Comparison of ENCODE assay signal across 17 cellular contexts in genomic region chr6:103139377-103139776, GRCh38.
DNase-seq lines count a peak whose midpoint lies in the region; ATAC-seq and TF ChIP-seq lines count a peak whose summit lies in the region.
"Had no signal": no experiment of that assay in that cellular context is flagged by ENCODE, and none has a peak within 500 bp of the region (broad histone marks: within the 10 kb centered on the region; RNA-seq: fewer than 3 reads in every experiment).

No MANE protein-coding gene starts in this region.

- no peaks in the 10 kb centered on the region for H3K9me3 ChIP-seq in heart left ventricle
- no peaks in the 10 kb centered on the region for H3K9me3 ChIP-seq in right cardiac atrium (ENCODE audit: control insufficient read depth, low read length)
- H3K9me3 ChIP-seq: BE2C had no signal

- peaks cover 4% of the 10 kb centered on the region for H3K27me3 Mint-ChIP-seq in chondrocyte (ENCODE audit: low read depth)
- no peaks in the 10 kb centered on the region for H3K27me3 Mint-ChIP-seq in stimulated activated memory B cell treated with anti-CD40 and anti-IgM and Interleukin-4, amounts not matched to agents 10 μg/mL and 1 μg/mL and 100 μg/mL, for 72 hours
- H3K27me3 Mint-ChIP-seq: CD4-positive, CD25-positive, alpha-beta regulatory T cell; CD8-positive, alpha-beta memory T cell had no signal

- TF ChIP-seq CTCF in heart left ventricle (IDR thresholded peaks at IDR 0.05) (no peak), chondrocyte (IDR thresholded peaks at IDR 0.05) (no peak), GM20000 (IDR thresholded peaks at IDR 0.05; ENCODE audit: extremely low read depth, missing control alignments) (no peak)

- no peaks in the 10 kb centered on the region for H3K36me3 Mint-ChIP-seq in chondrocyte (ENCODE audit: low read depth)
- no peaks in the 10 kb centered on the region for H3K36me3 Mint-ChIP-seq in stimulated activated memory B cell treated with anti-CD40 and anti-IgM and Interleukin-4, amounts not matched to agents 10 μg/mL and 1 μg/mL and 100 μg/mL, for 72 hours
- H3K36me3 Mint-ChIP-seq: CD4-positive, CD25-positive, alpha-beta regulatory T cell; CD8-positive, alpha-beta memory T cell had no signal

- H3K4me1 Mint-ChIP-seq in chondrocyte (ENCODE audit: low read depth) = no peaks in the 10 kb centered on the region
- H3K4me1 Mint-ChIP-seq in stimulated activated memory B cell treated with anti-CD40 and anti-IgM and Interleukin-4, amounts not matched to agents 10 μg/mL and 1 μg/mL and 100 μg/mL, for 72 hours = no peaks in the 10 kb centered on the region
- H3K4me1 Mint-ChIP-seq: CD4-positive, CD25-positive, alpha-beta regulatory T cell; CD8-positive, alpha-beta memory T cell; GM23338 had no signal

- no peaks in the 10 kb centered on the region for H3K4me1 ChIP-seq in heart left ventricle
- no peaks in the 10 kb centered on the region for H3K4me1 ChIP-seq in right cardiac atrium (ENCODE audit: control insufficient read depth, insufficient read depth, low read length)

- no peaks in the 10 kb centered on the region for H3K27me3 ChIP-seq in heart left ventricle
- no peaks in the 10 kb centered on the region for H3K27me3 ChIP-seq in right cardiac atrium (ENCODE audit: control insufficient read depth, insufficient read depth)
- H3K27me3 ChIP-seq: BE2C had no signal

- intact Hi-C loops in heart left ventricle (cut with DNase I) = no loop called here
- intact Hi-C loops in right cardiac atrium (cut with DNase I) = no loop called here

- no peak overlapping the region for H3K4me3 ChIP-seq in heart left ventricle
- no peak overlapping the region for H3K4me3 ChIP-seq in right cardiac atrium (ENCODE audit: low read length)
- peak overlapping the region; percentile 4 for H3K4me3 ChIP-seq in iPS-11a (ENCODE audit: low read depth, low read length)
- H3K4me3 ChIP-seq: GM23338 had no signal

- H3K36me3 ChIP-seq in heart left ventricle = no peaks in the 10 kb centered on the region
- H3K36me3 ChIP-seq: BE2C had no signal

- TF ChIP-seq POLR2A in heart left ventricle (IDR thresholded peaks at IDR 0.05) = no peak

- no peak overlapping the region for H3K27ac Mint-ChIP-seq in chondrocyte (ENCODE audit: unreplicated experiment)
- no peak overlapping the region for H3K27ac Mint-ChIP-seq in stimulated activated memory B cell treated with anti-CD40 and anti-IgM and Interleukin-4, amounts not matched to agents 10 μg/mL and 1 μg/mL and 100 μg/mL, for 72 hours
- H3K27ac Mint-ChIP-seq: CD4-positive, CD25-positive, alpha-beta regulatory T cell; CD8-positive, alpha-beta memory T cell; GM23338 had no signal

- DNase-seq in heart left ventricle = peak in 2 of 5 donors; percentile 37 to 46
- DNase-seq in right cardiac atrium = no peak
- peak; percentile 55 for DNase-seq in chondrocyte (ENCODE audit: low spot score)
- no peak for DNase-seq in DMS53 (lab: John Stamatoyannopoulos, UW)
- DNase-seq in stimulated activated CD4-positive, alpha-beta T cell treated with anti-CD3 and anti-CD28 coated beads, Interleukin-4, amount 100 ng/mL, for 24 hours = no peak
- no peak for DNase-seq in GM20000 (ENCODE audit: low spot score)
- DNase-seq: ACHN; BE2C; C1 segment of cervical spinal cord; CD4-positive, CD25-positive, alpha-beta regulatory T cell; CD8-positive, alpha-beta memory T cell; COR-L47; DMS 273 treated with DMSO at 0.1 percent for 48 hours; HCEC 1CT had no signal

- H3K27ac ChIP-seq in heart left ventricle (no peak overlapping the region), right cardiac atrium (ENCODE audit: low read length) (no peak overlapping the region)

- no peak overlapping the region for H3K4me3 Mint-ChIP-seq in chondrocyte (ENCODE audit: unreplicated experiment)
- no peak overlapping the region for H3K4me3 Mint-ChIP-seq in stimulated activated memory B cell treated with anti-CD40 and anti-IgM and Interleukin-4, amounts not matched to agents 10 μg/mL and 1 μg/mL and 100 μg/mL, for 72 hours
- H3K4me3 Mint-ChIP-seq: CD4-positive, CD25-positive, alpha-beta regulatory T cell; CD8-positive, alpha-beta memory T cell; GM23338 had no signal

- peaks cover 3% of the 10 kb centered on the region for H3K9me3 Mint-ChIP-seq in chondrocyte (ENCODE audit: low read depth)
- peaks cover 3% of the 10 kb centered on the region for H3K9me3 Mint-ChIP-seq in stimulated activated memory B cell treated with anti-CD40 and anti-IgM and Interleukin-4, amounts not matched to agents 10 μg/mL and 1 μg/mL and 100 μg/mL, for 72 hours
- H3K9me3 Mint-ChIP-seq: GM23338 had no signal

- ATAC-seq in heart left ventricle (peak; percentile 43 to 79 (median 62)), right cardiac atrium (no peak)
- ATAC-seq in stimulated activated memory B cell treated with anti-CD40 and anti-IgM and Interleukin-4, amounts not matched to agents 10 μg/mL and 1 μg/mL and 100 μg/mL, for 72 hours = peak; percentile 51
- ATAC-seq: GM23338 had no signal

Comparison
In these comparisons a context has a peak if more than half of its experiments do, and no peak if none do; other contexts are left out.
1. ATAC-seq: peak in heart left ventricle (4 of 4) and stimulated activated memory B cell treated with anti-CD40 and anti-IgM and Interleukin-4, amounts not matched to agents 10 μg/mL and 1 μg/mL and 100 μg/mL, for 72 hours (single experiment); none in right cardiac atrium (0 of 2).